In genomic region chr18:3261393-3262233, GRCh38 we compare ENCODE assay signal across 8 cellular contexts. TPM values are rescaled to one million over a fixed set of nuclear protein-coding genes. Genes with fewer than 3 reads are reported as not detected.
DNase-seq lines count a peak whose midpoint lies in the region; ATAC-seq, FAIRE-seq and TF ChIP-seq lines count a peak whose summit lies in the region.

Gene MYL12B (plus strand): TSS chr18:3262133. CDS start chr18:3272899, 10,766 bp downstream.

- TF ChIP-seq CTCF in CD14-positive monocyte (IDR thresholded peaks at IDR 0.05) = no peak

- peak; percentile 91 for ATAC-seq in HG03439 (IDR thresholded peaks at IDR 0.05; ENCODE audit: unreplicated experiment)
- ATAC-seq in activated CD8-positive, alpha-beta memory T cell treated with anti-CD3 and anti-CD28 coated beads, Interleukin-2, amount 10 ng/mL, durations not matched to agents 7 days and 5 days = peak; percentile 80

- H3K36me3 Mint-ChIP-seq in CD14-positive monocyte = peaks cover 21 to 27% of the 10 kb centered on the region in 2 donors
- peaks cover 48% of the 10 kb centered on the region for H3K36me3 Mint-ChIP-seq in activated CD8-positive, alpha-beta memory T cell treated with anti-CD3 and anti-CD28 coated beads, Interleukin-2, amount 10 ng/mL, durations not matched to agents 7 days and 5 days

- peak within 1 kb of the TSS; percentile 96 to 99 (median 98) for H3K27ac Mint-ChIP-seq in CD14-positive monocyte
- H3K27ac Mint-ChIP-seq in activated CD8-positive, alpha-beta memory T cell treated with anti-CD3 and anti-CD28 coated beads, Interleukin-2, amount 10 ng/mL, durations not matched to agents 7 days and 5 days = peak within 1 kb of the TSS; percentile 100

- no peaks in the 10 kb centered on the region for H3K27me3 Mint-ChIP-seq in CD14-positive monocyte (ENCODE audit: low read depth in 3 of 3)
- H3K27me3 Mint-ChIP-seq in activated CD8-positive, alpha-beta memory T cell treated with anti-CD3 and anti-CD28 coated beads, Interleukin-2, amount 10 ng/mL, durations not matched to agents 7 days and 5 days = no peaks in the 10 kb centered on the region

- peak; percentile 70 for FAIRE-seq in GM19239 (lab: Jason Lieb, UNC)

- peaks cover 62% of the 10 kb centered on the region for H3K4me1 Mint-ChIP-seq in CD14-positive monocyte
- peaks cover 63% of the 10 kb centered on the region for H3K4me1 Mint-ChIP-seq in activated CD8-positive, alpha-beta memory T cell treated with anti-CD3 and anti-CD28 coated beads, Interleukin-2, amount 10 ng/mL, durations not matched to agents 7 days and 5 days

- peak within 1 kb of the TSS; percentile 82 to 96 for H3K4me3 Mint-ChIP-seq in CD14-positive monocyte
- peak within 1 kb of the TSS; percentile 94 for H3K4me3 Mint-ChIP-seq in activated CD8-positive, alpha-beta memory T cell treated with anti-CD3 and anti-CD28 coated beads, Interleukin-2, amount 10 ng/mL, durations not matched to agents 7 days and 5 days

- intact Hi-C loops in CD14-positive monocyte (cut with micrococcal nuclease) = loop anchor here (2.0 to 10.0 kb wide), 4 partner anchors 15 to 333 kb away; partner anchors contain the start of gene MYL12A (in 1 of the 2)

- DNase-seq in CD14-positive monocyte (ENCODE audit: low spot score) (peak; percentile 77), GM19239 (ENCODE audit: insufficient read length, low spot score) (peak; percentile 69), NOMO-1 treated with dmso at 0.1 percent for 144 hours (lab: John Stamatoyannopoulos, UW; ENCODE audit: unreplicated experiment) (peak; percentile 65), midbrain (lab: John Stamatoyannopoulos, UW) (peak; percentile 80)
- DNase-seq in activated CD8-positive, alpha-beta memory T cell treated with anti-CD3 and anti-CD28 coated beads, Interleukin-2, amount 10 ng/mL, durations not matched to agents 7 days and 5 days = peak; percentile 90
- DNase-seq in stimulated activated CD8-positive, alpha-beta memory T cell treated with anti-CD3 and anti-CD28 coated beads, Interleukin-2, amount 100 ng/mL, for 48 hours (ENCODE audit: low read depth in 2 of 2) = peak; percentile 65 to 74

- H3K9me3 Mint-ChIP-seq in CD14-positive monocyte = peaks cover 0 to 2% (median 0%) of the 10 kb centered on the region in 7 donors
- no peaks in the 10 kb centered on the region for H3K9me3 Mint-ChIP-seq in activated CD8-positive, alpha-beta memory T cell treated with anti-CD3 and anti-CD28 coated beads, Interleukin-2, amount 10 ng/mL, durations not matched to agents 7 days and 5 days (ENCODE audit: low read depth)

- in situ Hi-C loops in endometrial microvascular endothelial cells (cut with HindIII; ENCODE audit: inconsistent ontology term, low pct_unique_long_range_greater_than_20kb, low sequenced_read_pairs) = loop anchor here (10.0 to 25.0 kb wide), 2 partner anchors 201 to 403 kb away; partner anchors contain the start of gene TGIF1

- CTCF ChIA-PET in activated CD8-positive, alpha-beta memory T cell treated with anti-CD3 and anti-CD28 coated beads, Interleukin-2, amount 10 ng/mL, durations not matched to agents 7 days and 5 days (lab: Charles Lee) = interaction anchor here (1.0 to 2.8 kb wide), 6 partner anchors 9 to 333 kb away, joined by 3 to 7 read pairs (median 6); no protein-coding TSS in a partner anchor

RNA-seq across cellular contexts. Expression of gene MYL12B, which starts in this region (rescaled TPM):
- 100 to 1,000 TPM; 727 to 814 TPM for polyA plus RNA-seq in CD14-positive monocyte
- 100 to 1,000 TPM; 313 to 322 TPM for total RNA-seq in activated CD8-positive, alpha-beta memory T cell treated with anti-CD3 and anti-CD28 coated beads, Interleukin-2, amount 10 ng/mL, durations not matched to agents 7 days and 5 days
- 666 TPM for total RNA-seq in endometrial microvascular endothelial cells (ENCODE audit: inconsistent ontology term)

Comparison
In these comparisons a context has a peak if more than half of its experiments do, and no peak if none do; other contexts are left out.
1. Peak in every context shown above with its lines: DNase-seq and ATAC-seq.